ENCODE assay signal across 20 cellular contexts in genomic region chr20:19453369-19453768, GRCh38.
A peak's percentile ranks its signal among the peaks of the same experiment; 100 is the strongest.
DNase-seq lines count a peak whose midpoint lies in the region; ATAC-seq and TF ChIP-seq lines count a peak whose summit lies in the region.
"Had no signal": no experiment of that assay in that cellular context is flagged by ENCODE, and none has a peak within 500 bp of the region (broad histone marks: within the 10 kb centered on the region; RNA-seq: fewer than 3 reads in every experiment).

No MANE protein-coding gene starts in this region.

- H3K79me2 ChIP-seq in GM23338 (replicated peaks; ENCODE audit: insufficient read depth): no peaks in the 10 kb centered on the region

- H3K9ac ChIP-seq in skeletal muscle tissue (ENCODE audit: low read depth in 1 of 3, low read length in 3 of 3): peak overlapping the region in 1 of 3 donors; percentile 12

- no peaks in the 10 kb centered on the region for H4K20me1 ChIP-seq in GM23338 (replicated peaks; ENCODE audit: insufficient read depth)

- H3K36me3 Mint-ChIP-seq in GM23338 (ENCODE audit: low read depth) (no peaks in the 10 kb centered on the region), nephron progenitor cell (ENCODE audit: low read depth) (peaks cover 12% of the 10 kb centered on the region)
- no peaks in the 10 kb centered on the region for H3K36me3 Mint-ChIP-seq in T-helper 2 cell treated with Interferon-gamma antibody and Interleukin-4, amounts not matched to agents 5 μg/mL and 100 μg/mL, for 36 hours (ENCODE audit: low read depth)
- H3K36me3 Mint-ChIP-seq: CD8-positive, alpha-beta T cell had no signal

- H3K4me3 ChIP-seq in GM23338 (no peak overlapping the region), coronary artery (no peak overlapping the region), skeletal muscle tissue (ENCODE audit: low read length in 3 of 3) (peak overlapping the region in 1 of 3 donors; percentile 7)

- TF ChIP-seq CTCF in GM23338 (conservative IDR thresholded peaks at IDR 0.05; ENCODE audit: low read depth in 2 of 2): no peak
- no peak for TF ChIP-seq CTCF in coronary artery (IDR thresholded peaks at IDR 0.05)
- TF ChIP-seq CTCF in nephron progenitor cell (IDR thresholded peaks at IDR 0.05): no peak

- 0 out of 2 replicates have a peak, but pooled peaks cover 8% of the 10 kb centered on the region for H3K9me2 ChIP-seq in GM23338 (ENCODE audit: insufficient read depth)

- no peak overlapping the region for H3K27ac ChIP-seq in GM23338 (ENCODE audit: low read depth)
- no peak overlapping the region for H3K27ac ChIP-seq in coronary artery
- H3K27ac ChIP-seq in skeletal muscle tissue (ENCODE audit: low read depth, low read length): peak overlapping the region; percentile 75

- H2AFZ ChIP-seq in GM23338: no peak overlapping the region

- H3K4me1 Mint-ChIP-seq in GM23338 (peaks cover 7% of the 10 kb centered on the region; the same call in 2 of the 3 replicates), nephron progenitor cell (peaks cover 87% of the 10 kb centered on the region)
- H3K4me1 Mint-ChIP-seq in T-helper 2 cell treated with Interferon-gamma antibody and Interleukin-4, amounts not matched to agents 5 μg/mL and 100 μg/mL, for 36 hours (ENCODE audit: low read depth): peaks cover 7% of the 10 kb centered on the region

- H3K9me3 Mint-ChIP-seq in GM23338 (no peaks in the 10 kb centered on the region), nephron progenitor cell (peaks cover 21% of the 10 kb centered on the region)
- peaks cover 3% of the 10 kb centered on the region for H3K9me3 Mint-ChIP-seq in T-helper 2 cell treated with Interferon-gamma antibody and Interleukin-4, amounts not matched to agents 5 μg/mL and 100 μg/mL, for 36 hours
- H3K9me3 Mint-ChIP-seq: CD8-positive, alpha-beta T cell had no signal

- no peaks in the 10 kb centered on the region for H3K27me3 ChIP-seq in GM23338 (ENCODE audit: insufficient read depth)
- no peaks in the 10 kb centered on the region for H3K27me3 ChIP-seq in skeletal muscle tissue (ENCODE audit: control insufficient read depth in 3 of 3, insufficient read depth in 3 of 3, low read length in 3 of 3)

- peaks cover 4% of the 10 kb centered on the region for H3K27me3 Mint-ChIP-seq in GM23338 (ENCODE audit: insufficient read depth, low read depth, poor library complexity)
- peaks cover 4% of the 10 kb centered on the region for H3K27me3 Mint-ChIP-seq in nephron progenitor cell (ENCODE audit: low read depth, poor library complexity)
- H3K27me3 Mint-ChIP-seq in T-helper 2 cell treated with Interferon-gamma antibody and Interleukin-4, amounts not matched to agents 5 μg/mL and 100 μg/mL, for 36 hours (ENCODE audit: low read depth): peaks cover under 1% of the 10 kb centered on the region

- H3K9me3 ChIP-seq in skeletal muscle tissue (ENCODE audit: control insufficient read depth in 3 of 3, low read length in 3 of 3): no peaks in the 10 kb centered on the region

- H3K4me2 ChIP-seq in GM23338: no peak overlapping the region

- H3K36me3 ChIP-seq in GM23338 (ENCODE audit: insufficient read depth) (no peaks in the 10 kb centered on the region), skeletal muscle tissue (ENCODE audit: control insufficient read depth in 3 of 3, insufficient read depth in 3 of 3, low read length in 3 of 3) (no peaks in the 10 kb centered on the region)

- H3K4me1 ChIP-seq in GM23338 (ENCODE audit: insufficient read depth): no peaks in the 10 kb centered on the region; the same call in 1 of the 2 replicates
- H3K4me1 ChIP-seq in skeletal muscle tissue (ENCODE audit: control insufficient read depth in 3 of 3, insufficient read depth in 3 of 3, low read length in 3 of 3): peaks cover 47 to 66% (median 52%) of the 10 kb centered on the region in 3 donors

- DNase-seq in GM23338 (ENCODE audit: low spot score): no peak
- peak; percentile 54 for DNase-seq in coronary artery (ENCODE audit: low spot score)
- DNase-seq in nephron progenitor cell: peak; percentile 17
- DNase-seq in A172 (ENCODE audit: low spot score): no peak
- DNase-seq in NCI-H146 treated with DMSO at 0.1 percent for 48 hours (lab: John Stamatoyannopoulos, UW; ENCODE audit: unreplicated experiment): no peak
- DNase-seq in T-helper 2 cell treated with Interferon-gamma antibody and Interleukin-4, amounts not matched to agents 5 μg/mL and 100 μg/mL, for 36 hours (ENCODE audit: low spot score): no peak
- no peak for DNase-seq in D341Med (ENCODE audit: low spot score)
- DNase-seq: ACHN; C1 segment of cervical spinal cord; CD8-positive, alpha-beta T cell; GOT3; HCEC 1CT; KG1; NCI-H1105; NCI-H146; NCI-H2081; NCI-H2171; NCI-H526; Right ventricle myocardium superior had no signal

- no peaks in the 10 kb centered on the region for H3F3A ChIP-seq in GM23338 (replicated peaks; ENCODE audit: low read depth)

- H3K27ac Mint-ChIP-seq in GM23338 (peak overlapping the region; percentile 44; the same call in 1 of the 2 replicates), nephron progenitor cell (peak overlapping the region; percentile 81)
- H3K27ac Mint-ChIP-seq in T-helper 2 cell treated with Interferon-gamma antibody and Interleukin-4, amounts not matched to agents 5 μg/mL and 100 μg/mL, for 36 hours: no peak overlapping the region
- H3K27ac Mint-ChIP-seq: CD8-positive, alpha-beta T cell had no signal

- H3K4me3 Mint-ChIP-seq in GM23338 (no peak overlapping the region), nephron progenitor cell (peak overlapping the region; percentile 39)
- no peak overlapping the region for H3K4me3 Mint-ChIP-seq in T-helper 2 cell treated with Interferon-gamma antibody and Interleukin-4, amounts not matched to agents 5 μg/mL and 100 μg/mL, for 36 hours
- H3K4me3 Mint-ChIP-seq: CD8-positive, alpha-beta T cell had no signal

- ATAC-seq in GM23338: no peak
- ATAC-seq: CD8-positive, alpha-beta T cell had no signal

TF ChIP-seq in GM23338, 12 proteins besides CTCF, POLR2A, EP300 and RAD21:
- TF ChIP-seq EZH2 (IDR thresholded peaks at IDR 0.05; ENCODE audit: low read depth, unreplicated experiment) (no peak), ZNF462 (CRISPR knock-in tag; IDR thresholded peaks at IDR 0.05) (no peak)

Comparison
In these comparisons a context has a peak if more than half of its experiments do, and no peak if none do; other contexts are left out.
1. DNase-seq: peak in coronary artery (single experiment) and nephron progenitor cell (single experiment); none in GM23338 (single experiment), A172 (single experiment), NCI-H146 treated with DMSO at 0.1 percent for 48 hours (single experiment), T-helper 2 cell treated with Interferon-gamma antibody and Interleukin-4, amounts not matched to agents 5 μg/mL and 100 μg/mL, for 36 hours (single experiment) and D341Med (single experiment).